Comparison of ENCODE assay signal across 34 cellular contexts in genomic region chr12:39005671-39006070, GRCh38.
"Had no signal": no experiment of that assay in that cellular context is flagged by ENCODE, and none has a peak within 500 bp of the region (broad histone marks: within the 10 kb centered on the region; RNA-seq: fewer than 3 reads in every experiment).

No MANE protein-coding gene starts in this region.

- DNase-seq: Kasumi-1, MG63, MM.1S, MV-4-11, NCI-H1048, NCI-H1092, NCI-H1092 treated with DMSO at 0.1 percent for 48 hours, NCI-H1105, NCI-H1105 treated with DMSO at 0.1 percent for 48 hours, NCI-H1417, NCI-H1417 treated with DMSO at 0.1 percent for 48 hours, NCI-H1436, NCI-H1436 treated with DMSO at 0.1 percent for 48 hours, NCI-H146, NCI-H1694, NCI-H1694 treated with DMSO at 0.1 percent for 48 hours, NCI-H187, NCI-H187 treated with DMSO at 0.1 percent for 48 hours, NCI-H1930, NCI-H2029, NCI-H2029 treated with DMSO at 0.1 percent for 48 hours, NCI-H2081, NCI-H2081 treated with DMSO at 0.1 percent for 48 hours, NCI-H2107, NCI-H2171, NCI-H2171 treated with DMSO at 0.1 percent for 48 hours, NCI-H2227 treated with DMSO at 0.1 percent for 48 hours, NCI-H345, NCI-H446, NCI-H446 treated with DMSO at 0.1 percent for 48 hours, NCI-H510A, NCI-H510A treated with DMSO at 0.1 percent for 48 hours, NCI-H524, NCI-H524 treated with DMSO at 0.1 percent for 48 hours had no signal

- H3K36me3 ChIP-seq: MG63 had no signal

- H3K27me3 ChIP-seq: MG63 had no signal

- H3K9me3 ChIP-seq: MG63 had no signal

- H3K4me3 ChIP-seq: MG63 had no signal
